In genomic region chr18:49970288-49970687, GRCh38 we compare ENCODE assay signal across 1 cellular context.
TF ChIP-seq lines count a peak whose summit lies in the region.

No MANE protein-coding gene starts in this region.

TF ChIP-seq in GM12878, 131 proteins besides CTCF, POLR2A, EP300 and RAD21 (continued from another document):
- TF ChIP-seq E2F8 (IDR thresholded peaks at IDR 0.05; ENCODE audit: low read depth, partially characterized antibody) (no peak), ASH2L (IDR thresholded peaks at IDR 0.05; ENCODE audit: borderline replicate concordance, low read depth) (no peak), JUNB (IDR thresholded peaks at IDR 0.05) (no peak), ZSCAN29 (IDR thresholded peaks at IDR 0.05) (no peak), STAT3 (IDR thresholded peaks at IDR 0.05; ENCODE audit: low read depth, low read length) (no peak), RUNX3 (IDR thresholded peaks at IDR 0.05; ENCODE audit: low read length) (no peak), PAX8 (IDR thresholded peaks at IDR 0.05) (no peak), HSF1 (IDR thresholded peaks at IDR 0.05; ENCODE audit: low read depth, low read length) (no peak), CREM (IDR thresholded peaks at IDR 0.05; ENCODE audit: low read depth) (no peak)
- TF ChIP-seq, protein P1, sequence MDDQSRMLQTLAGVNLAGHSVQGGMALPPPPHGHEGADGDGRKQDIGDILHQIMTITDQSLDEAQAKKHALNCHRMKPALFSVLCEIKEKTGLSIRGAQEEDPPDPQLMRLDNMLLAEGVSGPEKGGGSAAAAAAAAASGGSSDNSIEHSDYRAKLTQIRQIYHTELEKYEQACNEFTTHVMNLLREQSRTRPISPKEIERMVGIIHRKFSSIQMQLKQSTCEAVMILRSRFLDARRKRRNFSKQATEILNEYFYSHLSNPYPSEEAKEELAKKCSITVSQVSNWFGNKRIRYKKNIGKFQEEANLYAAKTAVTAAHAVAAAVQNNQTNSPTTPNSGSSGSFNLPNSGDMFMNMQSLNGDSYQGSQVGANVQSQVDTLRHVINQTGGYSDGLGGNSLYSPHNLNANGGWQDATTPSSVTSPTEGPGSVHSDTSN (IDR thresholded peaks at IDR 0.05; ENCODE audit: insufficient replicate concordance, low read depth, low read length): no peak
